16 cellular contexts compared by ENCODE assay signal in genomic region chr7:157014635-157015555, GRCh38. TPM values are rescaled to one million over a fixed set of nuclear protein-coding genes. Genes with fewer than 3 reads are reported as not detected.
DNase-seq lines count a peak whose midpoint lies in the region; ATAC-seq, FAIRE-seq and TF ChIP-seq lines count a peak whose summit lies in the region.
"Had no signal": no experiment of that assay in that cellular context is flagged by ENCODE, and none has a peak within 500 bp of the region (broad histone marks: within the 10 kb centered on the region; RNA-seq: fewer than 3 reads in every experiment).

No MANE protein-coding gene starts in this region.

- DNase-seq in GM19239 (ENCODE audit: insufficient read length, low spot score) (no peak), H1 (ENCODE audit: low read depth in 1 of 2, low spot score in 2 of 2) (no peak), osteoblast (ENCODE audit: insufficient read length, low spot score, missing footprints) (peak; percentile 67), tibial nerve (ENCODE audit: low spot score in 2 of 2) (no peak), GF-D8 (lab: John Stamatoyannopoulos, UW) (no peak)
- DNase-seq: ACHN; AML-193; CD4-positive, CD25-positive, alpha-beta regulatory T cell; DMS79 treated with DMSO at 0.1 percent for 48 hours; NCI-H774; Right ventricle myocardium superior had no signal

- peak overlapping the region; percentile 96 for H2AK5ac ChIP-seq in H1 (ENCODE audit: low read depth, low read length)

- H3K9me3 ChIP-seq in H1 (ENCODE audit: insufficient read depth in 2 of 2, low read depth in 1 of 2, low read length in 1 of 2) (no peaks in the 10 kb centered on the region), osteoblast (ENCODE audit: low read depth, low read length) (no peaks in the 10 kb centered on the region), tibial nerve (no peaks in the 10 kb centered on the region)
- H3K9me3 ChIP-seq: HAP-1 had no signal

- H3K23me2 ChIP-seq in H1 (ENCODE audit: low read depth, low read length) = peaks cover 12% of the 10 kb centered on the region; the same call in 1 of the 2 replicates

- peak overlapping the region; percentile 80; the same call in 1 of the 2 replicates for H2BK12ac ChIP-seq in H1 (ENCODE audit: low read depth, low read length)

- H3K4me2 ChIP-seq in KMS-11 (peak overlapping the region; percentile 89), H1 (ENCODE audit: insufficient read depth in 1 of 2, low read depth in 2 of 2, low read length in 2 of 2) (peak overlapping the region in 1 of 2 experiments; percentile 1; a peak in 1 of 4 replicates), osteoblast (ENCODE audit: insufficient read depth, low read length) (no peak overlapping the region)

- no peaks in the 10 kb centered on the region; the same call in 1 of the 2 replicates for H3K36me3 ChIP-seq in KMS-11 (ENCODE audit: insufficient read depth)
- peaks cover 0 to 5% (median 0%) of the 10 kb centered on the region in 4 experiments; a peak in 1 of 8 replicates for H3K36me3 ChIP-seq in H1 (ENCODE audit: control insufficient read depth in 2 of 4, insufficient read depth in 4 of 4, low read length in 3 of 4)
- H3K36me3 ChIP-seq in osteoblast (ENCODE audit: insufficient read depth, low read length) = no peaks in the 10 kb centered on the region
- no peaks in the 10 kb centered on the region for H3K36me3 ChIP-seq in tibial nerve
- H3K36me3 ChIP-seq: HAP-1 had no signal

- no peaks in the 10 kb centered on the region for H3K27me3 ChIP-seq in KMS-11 (ENCODE audit: insufficient read depth, low read depth)
- H3K27me3 ChIP-seq in H1 (replicated peaks in 1 of 4; ENCODE audit: control insufficient read depth in 3 of 4, extremely low read depth in 1 of 4, insufficient read depth in 3 of 4, low read length in 3 of 4) = peaks cover 87 to 99% (median 96%) of the 10 kb centered on the region in 4 experiments
- H3K27me3 ChIP-seq in osteoblast (ENCODE audit: insufficient read depth, low read length) = peaks cover 98% of the 10 kb centered on the region
- H3K27me3 ChIP-seq in tibial nerve = peaks cover 0 to 96% of the 10 kb centered on the region in 2 donors

- no peak overlapping the region for H3K4me3 ChIP-seq in KMS-11 (IDR thresholded peaks at IDR 0.05; ENCODE audit: insufficient read depth, low read depth, low read length)
- no peak overlapping the region for H3K4me3 ChIP-seq in H1 (ENCODE audit: extremely low read depth in 1 of 4, insufficient read depth in 2 of 4, low read depth in 3 of 4, low read length in 4 of 4)
- no peak overlapping the region for H3K4me3 ChIP-seq in osteoblast (ENCODE audit: insufficient read depth, low read length)
- no peak overlapping the region for H3K4me3 ChIP-seq in tibial nerve
- H3K4me3 ChIP-seq: HAP-1, SK-N-MC had no signal

- H3K79me1 ChIP-seq in H1 (ENCODE audit: low read depth, low read length) = no peaks in the 10 kb centered on the region

- TF ChIP-seq RAD21 in H1 (IDR thresholded peaks at IDR 0.05 in 1 of 2, conservative IDR thresholded peaks at IDR 0.05 in 1 of 2; ENCODE audit: low read depth in 2 of 2, low read length in 2 of 2) = no peak

- peak overlapping the region; percentile 71 for H3K18ac ChIP-seq in H1 (ENCODE audit: extremely low read depth, low read length)

- peak overlapping the region; percentile 60; the same call in 1 of the 2 replicates for H2BK5ac ChIP-seq in H1 (ENCODE audit: low read depth, low read length)

- no peak overlapping the region for H4K91ac ChIP-seq in H1 (replicated peaks; ENCODE audit: insufficient read length, low read length)

- H3K14ac ChIP-seq in H1 (ENCODE audit: insufficient read length) = no peak overlapping the region

- peak overlapping the region; percentile 92 for H3K27ac ChIP-seq in KMS-11
- H3K27ac ChIP-seq in H1 (ENCODE audit: low read depth, low read length) = no peak overlapping the region
- H3K27ac ChIP-seq in osteoblast (ENCODE audit: low read depth, low read length) = no peak overlapping the region
- H3K27ac ChIP-seq in tibial nerve = no peak overlapping the region
- H3K27ac ChIP-seq: SK-N-MC had no signal

- H3K56ac ChIP-seq in H1 (replicated peaks; ENCODE audit: insufficient read length, low read depth, low read length) = no peak overlapping the region

- ATAC-seq in GM21515 (IDR thresholded peaks at IDR 0.05; ENCODE audit: unreplicated experiment) = no peak
- ATAC-seq: Panc1 had no signal

- TF ChIP-seq CTCF in KMS-11 (conservative IDR thresholded peaks at IDR 0.05; ENCODE audit: low read depth, low read length) = no peak
- TF ChIP-seq CTCF in H1 (IDR thresholded peaks at IDR 0.05; ENCODE audit: control extremely low read depth in 1 of 3, insufficient read depth in 1 of 3, low read depth in 1 of 3, low read length in 3 of 3) = no peak
- TF ChIP-seq CTCF in osteoblast (IDR thresholded peaks at IDR 0.05; ENCODE audit: extremely low read depth, low read depth, low read length) = no peak
- no peak for TF ChIP-seq CTCF in tibial nerve (IDR thresholded peaks at IDR 0.05)

- no peak overlapping the region for H2BK20ac ChIP-seq in H1 (ENCODE audit: low read length)

- no peaks in the 10 kb centered on the region for H4K20me1 ChIP-seq in KMS-11 (ENCODE audit: insufficient read depth)
- peaks cover 5 to 31% of the 10 kb centered on the region in 2 experiments for H4K20me1 ChIP-seq in H1 (replicated peaks in 1 of 2; ENCODE audit: control insufficient read depth in 1 of 2, insufficient read depth in 2 of 2, low read length in 2 of 2)
- H4K20me1 ChIP-seq in osteoblast (ENCODE audit: insufficient read depth, low read length) = no peaks in the 10 kb centered on the region

- no peak overlapping the region for H2AFZ ChIP-seq in KMS-11 (ENCODE audit: low read depth)
- H2AFZ ChIP-seq in H1 (ENCODE audit: low read length) = no peak overlapping the region
- H2AFZ ChIP-seq in osteoblast (ENCODE audit: low read length) = no peak overlapping the region

- peak overlapping the region; percentile 95 for H2BK15ac ChIP-seq in H1 (ENCODE audit: low read length)

- TF ChIP-seq POLR2A in H1 (IDR thresholded peaks at IDR 0.05; ENCODE audit: control extremely low read depth in 1 of 2, low read depth in 2 of 2, low read length in 2 of 2) (no peak), tibial nerve (IDR thresholded peaks at IDR 0.05) (no peak)

- H3K23ac ChIP-seq in H1 (ENCODE audit: insufficient read length) = no peak overlapping the region

- H3K9ac ChIP-seq in KMS-11 (peak overlapping the region; percentile 61), H1 (replicated peaks in 1 of 4; ENCODE audit: extremely low read depth in 1 of 4, low read depth in 3 of 4, low read length in 3 of 4) (no peak overlapping the region)

- H3K4ac ChIP-seq in H1 (replicated peaks; ENCODE audit: insufficient read length, low read depth, low read length) = no peak overlapping the region

- peaks cover 69% of the 10 kb centered on the region for H3K4me1 ChIP-seq in KMS-11 (ENCODE audit: low read depth, poor library complexity, severe bottlenecking)
- H3K4me1 ChIP-seq in H1 (replicated peaks in 1 of 4; ENCODE audit: control insufficient read depth in 3 of 4, insufficient read depth in 4 of 4, low read length in 3 of 4) = peaks cover 14 to 58% (median 36%) of the 10 kb centered on the region in 4 experiments
- H3K4me1 ChIP-seq in osteoblast (ENCODE audit: insufficient read depth, low read length) = no peaks in the 10 kb centered on the region
- peaks cover 0 to 37% (median 12%) of the 10 kb centered on the region in 4 donors for H3K4me1 ChIP-seq in tibial nerve

- whole genome bisulfite sequencing in H1 (ENCODE audit: extremely low coverage in 1 of 2, insufficient coverage in 1 of 2, insufficient read length in 1 of 2, insufficient replicate concordance in 2 of 2, low coverage in 1 of 2, low lambda C conversion rate in 2 of 2, missing lambda C conversion rate in 1 of 2), 2 experiments = 22% methylated on average over 12 of the region's 12 CpGs; no CpG with 5 or more reads in 1 of the 2 experiments
- 24 to 28% methylated on average over 12 of the region's 12 CpGs for WGBS in tibial nerve, 2 donors

- CTCF ChIA-PET in H1 (lab: Charles Lee; ENCODE audit: partially characterized antibody) = interaction anchor here (0.6 to 2.0 kb wide), 6 partner anchors 9 to 1508 kb away, joined by 3 to 8 read pairs (median 4); no protein-coding TSS in a partner anchor

- peaks cover 44% of the 10 kb centered on the region for H3K79me2 ChIP-seq in KMS-11 (ENCODE audit: insufficient read depth, low read depth)
- H3K79me2 ChIP-seq in H1 (ENCODE audit: control insufficient read depth in 1 of 2, insufficient read depth in 2 of 2, low read length in 2 of 2) = no peaks in the 10 kb centered on the region
- H3K79me2 ChIP-seq in osteoblast (ENCODE audit: insufficient read depth, low read length) = no peaks in the 10 kb centered on the region

- FAIRE-seq in GM19239 (lab: Jason Lieb, UNC) (peak; percentile 59), H1 (lab: Jason Lieb, UNC) (no peak)

- TF ChIP-seq EP300 in H1 (IDR thresholded peaks at IDR 0.05; ENCODE audit: borderline replicate concordance in 1 of 2, low read depth in 2 of 2, low read length in 2 of 2) = no peak
- TF ChIP-seq EP300 in tibial nerve (IDR thresholded peaks at IDR 0.05) = no peak

- no peak overlapping the region for H4K5ac ChIP-seq in H1 (ENCODE audit: insufficient read length, low read depth, low read length)

- H4K8ac ChIP-seq in H1 (ENCODE audit: extremely low read depth, insufficient read depth, low read length) = no peak overlapping the region; the same call in 1 of the 2 replicates

- no peak overlapping the region for H2BK120ac ChIP-seq in H1 (replicated peaks; ENCODE audit: low read depth, low read length)

- POLR2A ChIA-PET in H1 (lab: Charles Lee; ENCODE audit: partially characterized antibody) = interaction anchor here (3.1 to 4.0 kb wide), 2 partner anchors 10 to 13 kb away, joined by 15 to 19 read pairs; no protein-coding TSS in a partner anchor

TF ChIP-seq in H1, 55 proteins besides CTCF, POLR2A, EP300 and RAD21:
- TF ChIP-seq RFX5 (IDR thresholded peaks at IDR 0.05; ENCODE audit: borderline replicate concordance, low read depth, low read length) (no peak), KDM1A (IDR thresholded peaks at IDR 0.05; ENCODE audit: borderline replicate concordance, low read length) (no peak)

RNA-seq across cellular contexts. Expression of gene MNX1, which starts 4.4 kb away (rescaled TPM):
- 0.39 and 0.52 TPM in 2 replicates for total RNA-seq in H1 (2021; fragmentation: NEBNext Ultra II Directional; extraction: Animal tissue kit (Norgen Biotek cat#: 25700))
- polyA plus RNA-seq in H1 (2011; rRNA removed) = not detected in 2 replicates
- 0.04 TPM for polyA plus RNA-seq in H1 (2011; cell fraction: cytosol; rRNA removed)
- polyA plus RNA-seq in H1 (2011; cell fraction: nucleus; rRNA removed) = 0.10 TPM
- polyA plus RNA-seq in H1 (2012, experiment 1 of 2) = 0.11 TPM in 1 of 4 replicates, not detected in the others
- polyA plus RNA-seq in H1 (2012, experiment 2 of 2) = not detected
- polyA plus RNA-seq in H1 (2013, experiment 1 of 2) = 0.10 TPM
- 0.09 TPM for polyA plus RNA-seq in H1 (2013, experiment 2 of 2)
- not detected in 2 replicates for polyA minus RNA-seq in H1 (2011; rRNA and poly(A)+ RNA removed)
- not detected for polyA minus RNA-seq in H1 (2011; cell fraction: cytosol; rRNA and poly(A)+ RNA removed)
- not detected for polyA minus RNA-seq in H1 (2011; cell fraction: nucleus; rRNA and poly(A)+ RNA removed)
- total RNA-seq in osteoblast (not detected in 2 replicates), tibial nerve (not detected)
- total RNA-seq: Right ventricle myocardium superior had no signal
- polyA plus RNA-seq: CD4-positive, CD25-positive, alpha-beta regulatory T cell had no signal
